ENCODE assay signal across 1 cellular context in the genomic region with DNA sequence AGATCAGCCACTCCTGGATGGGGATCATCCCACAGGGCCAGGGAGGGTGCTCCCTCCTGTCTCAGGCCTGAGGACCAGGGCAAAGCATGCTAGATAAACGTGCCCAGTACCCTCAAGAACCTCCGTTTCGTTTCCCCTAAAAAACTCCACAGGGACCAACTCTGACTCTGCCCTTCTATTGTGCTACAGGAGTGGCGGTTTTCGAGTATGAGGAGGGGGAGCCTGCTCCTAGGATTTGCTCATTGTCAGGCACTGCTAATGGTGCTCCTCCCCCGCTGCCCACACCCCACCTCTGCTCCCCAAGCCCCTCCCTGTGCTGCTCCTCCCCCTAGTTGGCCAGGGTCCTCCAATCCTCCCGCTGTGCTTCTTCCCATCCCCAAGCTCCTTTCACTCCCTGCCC.
TF ChIP-seq lines count a peak whose summit lies in the region.

No MANE protein-coding gene starts in this region.

TF ChIP-seq in HepG2, 621 proteins besides CTCF, POLR2A, EP300 and RAD21:
- TF ChIP-seq THYN1 (CRISPR knock-in tag; IDR thresholded peaks at IDR 0.05; ENCODE audit: borderline replicate concordance, low read depth) (no peak), ZNF263 (CRISPR knock-in tag; IDR thresholded peaks at IDR 0.05) (peak; percentile 39; the same call in 1 of the 2 replicates)
- TF ChIP-seq, protein P1, sequence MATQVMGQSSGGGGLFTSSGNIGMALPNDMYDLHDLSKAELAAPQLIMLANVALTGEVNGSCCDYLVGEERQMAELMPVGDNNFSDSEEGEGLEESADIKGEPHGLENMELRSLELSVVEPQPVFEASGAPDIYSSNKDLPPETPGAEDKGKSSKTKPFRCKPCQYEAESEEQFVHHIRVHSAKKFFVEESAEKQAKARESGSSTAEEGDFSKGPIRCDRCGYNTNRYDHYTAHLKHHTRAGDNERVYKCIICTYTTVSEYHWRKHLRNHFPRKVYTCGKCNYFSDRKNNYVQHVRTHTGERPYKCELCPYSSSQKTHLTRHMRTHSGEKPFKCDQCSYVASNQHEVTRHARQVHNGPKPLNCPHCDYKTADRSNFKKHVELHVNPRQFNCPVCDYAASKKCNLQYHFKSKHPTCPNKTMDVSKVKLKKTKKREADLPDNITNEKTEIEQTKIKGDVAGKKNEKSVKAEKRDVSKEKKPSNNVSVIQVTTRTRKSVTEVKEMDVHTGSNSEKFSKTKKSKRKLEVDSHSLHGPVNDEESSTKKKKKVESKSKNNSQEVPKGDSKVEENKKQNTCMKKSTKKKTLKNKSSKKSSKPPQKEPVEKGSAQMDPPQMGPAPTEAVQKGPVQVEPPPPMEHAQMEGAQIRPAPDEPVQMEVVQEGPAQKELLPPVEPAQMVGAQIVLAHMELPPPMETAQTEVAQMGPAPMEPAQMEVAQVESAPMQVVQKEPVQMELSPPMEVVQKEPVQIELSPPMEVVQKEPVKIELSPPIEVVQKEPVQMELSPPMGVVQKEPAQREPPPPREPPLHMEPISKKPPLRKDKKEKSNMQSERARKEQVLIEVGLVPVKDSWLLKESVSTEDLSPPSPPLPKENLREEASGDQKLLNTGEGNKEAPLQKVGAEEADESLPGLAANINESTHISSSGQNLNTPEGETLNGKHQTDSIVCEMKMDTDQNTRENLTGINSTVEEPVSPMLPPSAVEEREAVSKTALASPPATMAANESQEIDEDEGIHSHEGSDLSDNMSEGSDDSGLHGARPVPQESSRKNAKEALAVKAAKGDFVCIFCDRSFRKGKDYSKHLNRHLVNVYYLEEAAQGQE (IDR thresholded peaks at IDR 0.05; ENCODE audit: borderline replicate concordance in 1 of 2, low read depth in 1 of 2, low read length in 2 of 2), result no peak
